In the genomic region with DNA sequence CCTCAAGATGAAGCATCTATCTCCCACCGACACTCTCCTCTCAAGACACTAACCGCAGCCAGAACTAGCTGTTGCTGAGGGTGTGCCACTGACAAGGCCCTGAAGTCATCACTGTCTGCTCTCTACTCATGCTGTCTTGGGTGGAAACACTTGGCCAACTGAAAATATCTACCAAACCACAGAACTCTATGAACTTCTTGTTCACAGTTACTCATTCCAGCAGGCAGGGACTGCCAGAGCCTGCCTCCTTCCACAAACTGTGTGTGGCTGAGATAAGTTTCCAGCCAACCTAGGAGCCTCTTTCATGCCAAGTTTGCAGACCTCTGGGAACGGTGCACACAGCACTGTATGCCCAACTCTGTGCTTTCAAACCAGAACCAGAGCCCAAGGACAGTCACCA, we compare ENCODE assay signal across 13 cellular contexts. TPM values are rescaled to one million over a fixed set of nuclear protein-coding genes. Genes with fewer than 3 reads are reported as not detected.
DNase-seq lines count a peak whose midpoint lies in the region; ATAC-seq and TF ChIP-seq lines count a peak whose summit lies in the region.
"Had no signal": no experiment of that assay in that cellular context is flagged by ENCODE, and none has a peak within 500 bp of the region (broad histone marks: within the 10 kb centered on the region; RNA-seq: fewer than 3 reads in every experiment).

No MANE protein-coding gene starts in this region.

- 81 to 85% methylated on average over 3 of the region's 3 CpGs for WGBS in sigmoid colon, 2 donors

- no peak for TF ChIP-seq POLR2A in sigmoid colon (IDR thresholded peaks at IDR 0.05)

- H3K36me3 Mint-ChIP-seq in GM23338 (ENCODE audit: low read depth), result no peaks in the 10 kb centered on the region
- H3K36me3 Mint-ChIP-seq: activated naive CD4-positive, alpha-beta T cell treated with anti-CD3 and anti-CD28 coated beads, Interleukin-2, amount 10 ng/mL, durations not matched to agents 7 days and 5 days; CD14-positive monocyte had no signal

- no peaks in the 10 kb centered on the region for H3K27me3 ChIP-seq in sigmoid colon
- no peaks in the 10 kb centered on the region for H3K27me3 ChIP-seq in GM23338 (ENCODE audit: insufficient read depth)

- no peak overlapping the region for H3K4me3 Mint-ChIP-seq in GM23338
- H3K4me3 Mint-ChIP-seq: activated naive CD4-positive, alpha-beta T cell treated with anti-CD3 and anti-CD28 coated beads, Interleukin-2, amount 10 ng/mL, durations not matched to agents 7 days and 5 days; CD14-positive monocyte; dendritic cell treated with granulocyte-macrophage colony-stimulating factor and Interleukin-4, amounts not matched to agents 40 ng/mL and 50 ng/mL, for 4 days had no signal

- ATAC-seq in GM23338, result no peak

- H2AFZ ChIP-seq in GM23338, result no peak overlapping the region

- H3K27ac ChIP-seq in sigmoid colon (peak overlapping the region in 1 of 4 donors; percentile 57), GM23338 (ENCODE audit: low read depth) (no peak overlapping the region)

- no peak for TF ChIP-seq EP300 in sigmoid colon (IDR thresholded peaks at IDR 0.05)

- H3K36me3 ChIP-seq in sigmoid colon, result no peaks in the 10 kb centered on the region
- H3K36me3 ChIP-seq in GM23338 (ENCODE audit: insufficient read depth), result no peaks in the 10 kb centered on the region

- no peaks in the 10 kb centered on the region for H3K9me2 ChIP-seq in GM23338 (ENCODE audit: insufficient read depth)

- no peak overlapping the region for H3K4me3 ChIP-seq in fibroblast of pulmonary artery (replicated peaks; ENCODE audit: low read depth, low read length)
- no peak overlapping the region for H3K4me3 ChIP-seq in sigmoid colon
- H3K4me3 ChIP-seq in GM23338, result no peak overlapping the region

- no peak overlapping the region for H3K4me2 ChIP-seq in GM23338

- in situ Hi-C loops in G401 (cut with HindIII; ENCODE audit: low sequenced_read_pairs), result no loop called here

- DNase-seq in EH (ENCODE audit: low read depth) (peak; percentile 20), RPMI7951 (ENCODE audit: low read depth) (peak; percentile 54), fibroblast of pulmonary artery (ENCODE audit: low read depth) (peak; percentile 69), sigmoid colon (peak; percentile 69), G401 (ENCODE audit: low spot score) (no peak), GM23338 (ENCODE audit: low spot score) (no peak), SW480 (ENCODE audit: low spot score) (no peak)
- DNase-seq in stimulated activated CD8-positive, alpha-beta memory T cell treated with anti-CD3 and anti-CD28 coated beads, Interleukin-4, amount 100 ng/mL, for 48 hours, result no peak
- DNase-seq: activated naive CD4-positive, alpha-beta T cell treated with anti-CD3 and anti-CD28 coated beads, Interleukin-2, amount 10 ng/mL, durations not matched to agents 7 days and 5 days; KBM-7; NCI-H2081 had no signal

- H3K79me2 ChIP-seq in GM23338 (replicated peaks; ENCODE audit: insufficient read depth), result no peaks in the 10 kb centered on the region

- peaks cover 3% of the 10 kb centered on the region; the same call in 2 of the 3 replicates for H3K9me3 Mint-ChIP-seq in GM23338
- H3K9me3 Mint-ChIP-seq: activated naive CD4-positive, alpha-beta T cell treated with anti-CD3 and anti-CD28 coated beads, Interleukin-2, amount 10 ng/mL, durations not matched to agents 7 days and 5 days; dendritic cell treated with granulocyte-macrophage colony-stimulating factor and Interleukin-4, amounts not matched to agents 40 ng/mL and 50 ng/mL, for 4 days had no signal

- H3K4me1 Mint-ChIP-seq in GM23338, result no peaks in the 10 kb centered on the region
- H3K4me1 Mint-ChIP-seq: activated naive CD4-positive, alpha-beta T cell treated with anti-CD3 and anti-CD28 coated beads, Interleukin-2, amount 10 ng/mL, durations not matched to agents 7 days and 5 days; CD14-positive monocyte had no signal

- H3K27ac Mint-ChIP-seq in GM23338, result no peak overlapping the region
- H3K27ac Mint-ChIP-seq: activated naive CD4-positive, alpha-beta T cell treated with anti-CD3 and anti-CD28 coated beads, Interleukin-2, amount 10 ng/mL, durations not matched to agents 7 days and 5 days; CD14-positive monocyte; dendritic cell treated with granulocyte-macrophage colony-stimulating factor and Interleukin-4, amounts not matched to agents 40 ng/mL and 50 ng/mL, for 4 days had no signal

- H3K4me1 ChIP-seq in sigmoid colon (no peaks in the 10 kb centered on the region), GM23338 (ENCODE audit: insufficient read depth) (no peaks in the 10 kb centered on the region)

- peaks cover 8% of the 10 kb centered on the region for H3K27me3 Mint-ChIP-seq in GM23338 (ENCODE audit: insufficient read depth, low read depth, poor library complexity)
- H3K27me3 Mint-ChIP-seq: activated naive CD4-positive, alpha-beta T cell treated with anti-CD3 and anti-CD28 coated beads, Interleukin-2, amount 10 ng/mL, durations not matched to agents 7 days and 5 days had no signal

- H4K20me1 ChIP-seq in GM23338 (replicated peaks; ENCODE audit: insufficient read depth), result no peaks in the 10 kb centered on the region

- TF ChIP-seq CTCF in fibroblast of pulmonary artery (IDR thresholded peaks at IDR 0.05; ENCODE audit: low read length, missing control alignments) (no peak), sigmoid colon (IDR thresholded peaks at IDR 0.05) (no peak), GM23338 (conservative IDR thresholded peaks at IDR 0.05; ENCODE audit: low read depth in 2 of 2) (no peak)

- H3F3A ChIP-seq in GM23338 (replicated peaks; ENCODE audit: low read depth), result no peaks in the 10 kb centered on the region

- intact Hi-C loops in sigmoid colon (cut with DNase I), result no loop called here

- H3K9me3 ChIP-seq in sigmoid colon, result no peaks in the 10 kb centered on the region

TF ChIP-seq in GM23338, 12 proteins besides CTCF, POLR2A, EP300 and RAD21 (continues in another document):
- TF ChIP-seq, protein P1, sequence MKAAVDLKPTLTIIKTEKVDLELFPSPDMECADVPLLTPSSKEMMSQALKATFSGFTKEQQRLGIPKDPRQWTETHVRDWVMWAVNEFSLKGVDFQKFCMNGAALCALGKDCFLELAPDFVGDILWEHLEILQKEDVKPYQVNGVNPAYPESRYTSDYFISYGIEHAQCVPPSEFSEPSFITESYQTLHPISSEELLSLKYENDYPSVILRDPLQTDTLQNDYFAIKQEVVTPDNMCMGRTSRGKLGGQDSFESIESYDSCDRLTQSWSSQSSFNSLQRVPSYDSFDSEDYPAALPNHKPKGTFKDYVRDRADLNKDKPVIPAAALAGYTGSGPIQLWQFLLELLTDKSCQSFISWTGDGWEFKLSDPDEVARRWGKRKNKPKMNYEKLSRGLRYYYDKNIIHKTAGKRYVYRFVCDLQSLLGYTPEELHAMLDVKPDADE (IDR thresholded peaks at IDR 0.05), result no peak
- TF ChIP-seq, protein P2, sequence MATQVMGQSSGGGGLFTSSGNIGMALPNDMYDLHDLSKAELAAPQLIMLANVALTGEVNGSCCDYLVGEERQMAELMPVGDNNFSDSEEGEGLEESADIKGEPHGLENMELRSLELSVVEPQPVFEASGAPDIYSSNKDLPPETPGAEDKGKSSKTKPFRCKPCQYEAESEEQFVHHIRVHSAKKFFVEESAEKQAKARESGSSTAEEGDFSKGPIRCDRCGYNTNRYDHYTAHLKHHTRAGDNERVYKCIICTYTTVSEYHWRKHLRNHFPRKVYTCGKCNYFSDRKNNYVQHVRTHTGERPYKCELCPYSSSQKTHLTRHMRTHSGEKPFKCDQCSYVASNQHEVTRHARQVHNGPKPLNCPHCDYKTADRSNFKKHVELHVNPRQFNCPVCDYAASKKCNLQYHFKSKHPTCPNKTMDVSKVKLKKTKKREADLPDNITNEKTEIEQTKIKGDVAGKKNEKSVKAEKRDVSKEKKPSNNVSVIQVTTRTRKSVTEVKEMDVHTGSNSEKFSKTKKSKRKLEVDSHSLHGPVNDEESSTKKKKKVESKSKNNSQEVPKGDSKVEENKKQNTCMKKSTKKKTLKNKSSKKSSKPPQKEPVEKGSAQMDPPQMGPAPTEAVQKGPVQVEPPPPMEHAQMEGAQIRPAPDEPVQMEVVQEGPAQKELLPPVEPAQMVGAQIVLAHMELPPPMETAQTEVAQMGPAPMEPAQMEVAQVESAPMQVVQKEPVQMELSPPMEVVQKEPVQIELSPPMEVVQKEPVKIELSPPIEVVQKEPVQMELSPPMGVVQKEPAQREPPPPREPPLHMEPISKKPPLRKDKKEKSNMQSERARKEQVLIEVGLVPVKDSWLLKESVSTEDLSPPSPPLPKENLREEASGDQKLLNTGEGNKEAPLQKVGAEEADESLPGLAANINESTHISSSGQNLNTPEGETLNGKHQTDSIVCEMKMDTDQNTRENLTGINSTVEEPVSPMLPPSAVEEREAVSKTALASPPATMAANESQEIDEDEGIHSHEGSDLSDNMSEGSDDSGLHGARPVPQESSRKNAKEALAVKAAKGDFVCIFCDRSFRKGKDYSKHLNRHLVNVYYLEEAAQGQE (IDR thresholded peaks at IDR 0.05; ENCODE audit: unreplicated experiment), result no peak

RNA-seq across cellular contexts. Expression of a gene that starts 45.5 kb away (rescaled TPM):
- 74.9 and 96.8 TPM in 2 replicates for total RNA-seq in RPMI7951 (2014; rRNA removed; shearing (Covaris generic))
- total RNA-seq in sigmoid colon, result 10 to 100 TPM; 19.9 to 57.6 (median 29.3) TPM
- 10 to 100 TPM in 2 of 3 donors, 1 to 10 TPM in 1; 8.1 to 22.3 (median 10.8) TPM for polyA plus RNA-seq in sigmoid colon
- total RNA-seq in G401 (2014; rRNA removed; shearing (Covaris generic)), result 54.8 and 80.7 TPM in 2 replicates
- total RNA-seq in GM23338 (2014; rRNA removed; shearing (Covaris generic)), result 30.2 and 40.5 TPM in 2 replicates
- polyA plus RNA-seq in GM23338 (2016; fragmentation: Nextera tagmentation; extraction: Ambion mirVana), result 34.4 and 39.1 TPM in 2 replicates

RNA-seq across cellular contexts. Expression of a gene that starts 56.9 kb away (rescaled TPM):
- 16.2 and 22.2 TPM in 2 replicates for total RNA-seq in RPMI7951 (2014; rRNA removed; shearing (Covaris generic))
- 10 to 100 TPM; 13.0 to 17.5 (median 17.1) TPM for total RNA-seq in sigmoid colon
- polyA plus RNA-seq in sigmoid colon (1 to 10 TPM; 2.4 to 6.0 (median 4.9) TPM), GM23338 (2016; fragmentation: Nextera tagmentation; extraction: Ambion mirVana) (3.7 and 4.2 TPM in 2 replicates)
- total RNA-seq in G401 (2014; rRNA removed; shearing (Covaris generic)), result 9.0 and 24.1 TPM in 2 replicates
- total RNA-seq in GM23338 (2014; rRNA removed; shearing (Covaris generic)), result 15.7 and 17.3 TPM in 2 replicates

Comparison
In these comparisons a context has a peak if more than half of its experiments do, and no peak if none do; other contexts are left out.
1. DNase-seq: peak in EH (single experiment), RPMI7951 (single experiment), fibroblast of pulmonary artery (single experiment) and sigmoid colon (single experiment); none in G401 (single experiment), stimulated activated CD8-positive, alpha-beta memory T cell treated with anti-CD3 and anti-CD28 coated beads, Interleukin-4, amount 100 ng/mL, for 48 hours (single experiment), GM23338 (single experiment) and SW480 (single experiment).